In the genomic region with DNA sequence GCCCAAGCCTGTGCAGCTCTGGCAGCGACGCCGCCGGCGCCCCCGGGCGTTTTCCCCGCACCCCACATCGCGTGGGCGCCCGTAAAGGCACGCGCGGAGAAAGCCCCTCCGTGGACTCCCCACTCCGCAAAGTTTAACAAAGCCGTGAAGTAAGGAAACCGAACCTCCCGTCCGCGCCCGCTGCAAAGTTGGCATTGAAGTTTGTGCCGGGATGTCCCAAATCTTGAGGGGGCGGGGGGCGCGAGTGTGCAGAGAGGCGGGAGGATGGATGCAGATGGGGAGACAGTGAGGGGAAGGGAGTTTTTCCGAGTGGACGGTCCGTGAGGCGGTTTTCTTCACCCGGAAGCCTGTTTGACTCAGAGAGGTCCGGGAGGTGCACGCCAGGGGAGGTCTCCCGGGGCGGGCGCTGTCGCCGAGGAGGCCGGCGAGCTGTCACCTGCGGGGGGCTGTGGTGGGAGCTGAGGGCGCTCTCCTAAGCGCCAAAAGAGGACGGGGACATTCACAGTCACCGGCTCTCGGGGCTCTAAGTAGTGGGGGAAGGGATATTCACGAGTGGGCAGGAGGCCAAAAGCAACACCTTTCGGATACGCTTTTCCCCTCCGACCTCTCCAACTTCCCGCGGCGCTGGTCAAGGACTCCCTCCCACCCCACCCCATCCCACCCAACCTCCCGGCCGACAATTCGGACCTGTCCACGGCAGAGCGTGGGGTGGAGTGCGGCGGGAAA, we compare ENCODE assay signal across 8 cellular contexts. TPM values are rescaled to one million over a fixed set of nuclear protein-coding genes. Genes with fewer than 3 reads are reported as not detected.
DNase-seq lines count a peak whose midpoint lies in the region; ATAC-seq and TF ChIP-seq lines count a peak whose summit lies in the region.

No MANE protein-coding gene starts in this region.

- TF ChIP-seq CTCF in GM13976 (IDR thresholded peaks at IDR 0.05; ENCODE audit: borderline replicate concordance, control extremely low read depth, extremely low read depth, insufficient read depth, missing control alignments): no peak

- in situ Hi-C loops in GM13976 (cut with MboI; ENCODE audit: low sequenced_read_pairs, unreplicated experiment): no loop called here

- no peak for ATAC-seq in HG03139 (IDR thresholded peaks at IDR 0.05; ENCODE audit: unreplicated experiment)

- intact Hi-C loops in cardiac septum (cut with DNase I): loop anchor here (2.0 to 5.0 kb wide), 4 partner anchors 56 to 399 kb away; a partner anchor contains a TSS

- DNase-seq in GM13976 (ENCODE audit: low spot score) (peak; percentile 43), SW480 (ENCODE audit: low spot score) (peak; percentile 18), cardiac septum (ENCODE audit: low spot score) (peak; percentile 78), retina (peak; percentile 28), superior temporal gyrus (ENCODE audit: extremely low spot score) (no peak), SW 1271 (lab: John Stamatoyannopoulos, UW) (no peak), NOMO-1 (lab: John Stamatoyannopoulos, UW; ENCODE audit: unreplicated experiment in 2 of 2) (no peak)

RNA-seq across cellular contexts. Expression of a gene that starts 1.3 kb away (rescaled TPM):
- 78.0 TPM for total RNA-seq in cardiac septum

Comparison
In these comparisons a context has a peak if more than half of its experiments do, and no peak if none do; other contexts are left out.
1. DNase-seq: peak in GM13976 (single experiment), SW480 (single experiment), cardiac septum (single experiment) and retina (single experiment); none in superior temporal gyrus (single experiment), SW 1271 (0 of 2) and NOMO-1 (0 of 2).